Comparison of ENCODE assay signal across 9 cellular contexts in genomic region chr5:43073597-43074546, GRCh38. TPM values are rescaled to one million over a fixed set of nuclear protein-coding genes. Genes with fewer than 3 reads are reported as not detected.
DNase-seq lines count a peak whose midpoint lies in the region; ATAC-seq and TF ChIP-seq lines count a peak whose summit lies in the region.
"Had no signal": no experiment of that assay in that cellular context is flagged by ENCODE, and none has a peak within 500 bp of the region (broad histone marks: within the 10 kb centered on the region; RNA-seq: fewer than 3 reads in every experiment).

No MANE protein-coding gene starts in this region.

- intact Hi-C loops in psoas muscle (cut with DNase I), result loop anchor here (1.0 to 5.0 kb wide), 2 partner anchors 31 to 233 kb away; no protein-coding TSS in a partner anchor

- peaks cover 17% of the 10 kb centered on the region for H3K4me1 ChIP-seq in CD4-positive, CD25-positive, alpha-beta regulatory T cell (ENCODE audit: control insufficient read depth, insufficient read depth, low read length, poor library complexity, severe bottlenecking)
- peaks cover 22% of the 10 kb centered on the region for H3K4me1 ChIP-seq in psoas muscle

- peak; percentile 65 for TF ChIP-seq CTCF in WERI-Rb-1 (IDR thresholded peaks at IDR 0.05; ENCODE audit: low read depth, low read length)
- peak; percentile 54 for TF ChIP-seq CTCF in psoas muscle (IDR thresholded peaks at IDR 0.05)

- H3K36me3 ChIP-seq in CD4-positive, CD25-positive, alpha-beta regulatory T cell (ENCODE audit: control insufficient read depth, insufficient read depth, low read length), result peaks cover 20% of the 10 kb centered on the region
- H3K36me3 ChIP-seq in WERI-Rb-1 (no peaks in the 10 kb centered on the region), psoas muscle (ENCODE audit: insufficient read depth in 1 of 2, low read depth in 1 of 2) (peaks cover 0 to 39% of the 10 kb centered on the region in 2 donors)

- H3K9me3 ChIP-seq in CD4-positive, CD25-positive, alpha-beta regulatory T cell (ENCODE audit: control insufficient read depth in 2 of 2, low read length in 2 of 2), result no peaks in the 10 kb centered on the region
- no peaks in the 10 kb centered on the region for H3K9me3 ChIP-seq in WERI-Rb-1 (ENCODE audit: severe bottlenecking)
- no peaks in the 10 kb centered on the region for H3K9me3 ChIP-seq in psoas muscle

- peak overlapping the region in 1 of 4 donors; percentile 8 for H3K4me3 Mint-ChIP-seq in CD4-positive, CD25-positive, alpha-beta regulatory T cell
- H3K4me3 Mint-ChIP-seq in effector memory CD8-positive, alpha-beta T cell, result no peak overlapping the region

- H3K27ac Mint-ChIP-seq in CD4-positive, CD25-positive, alpha-beta regulatory T cell, result peak overlapping the region; percentile 34 to 81 (median 62)
- peak overlapping the region; percentile 39 to 68 for H3K27ac Mint-ChIP-seq in effector memory CD8-positive, alpha-beta T cell

- peaks cover 4 to 67% (median 46%) of the 10 kb centered on the region in 4 donors for H3K4me1 Mint-ChIP-seq in CD4-positive, CD25-positive, alpha-beta regulatory T cell
- peaks cover 38 to 63% of the 10 kb centered on the region in 2 donors for H3K4me1 Mint-ChIP-seq in effector memory CD8-positive, alpha-beta T cell (ENCODE audit: low read depth in 2 of 2)

- H3K4me3 ChIP-seq in CD4-positive, CD25-positive, alpha-beta regulatory T cell (ENCODE audit: low read depth, low read length), result no peak overlapping the region
- H3K4me3 ChIP-seq in WERI-Rb-1 (ENCODE audit: low read depth, low read length) (no peak overlapping the region), psoas muscle (no peak overlapping the region)

- peaks cover 44% of the 10 kb centered on the region for H3K36me3 Mint-ChIP-seq in CD4-positive, CD25-positive, alpha-beta regulatory T cell
- H3K36me3 Mint-ChIP-seq in effector memory CD8-positive, alpha-beta T cell (ENCODE audit: insufficient read depth), result peaks cover 45% of the 10 kb centered on the region

- WGBS in psoas muscle, 3 donors, result 94 to 95% (median 94%) methylated on average over 12 of the region's 12 CpGs

- DNase-seq in CD4-positive, CD25-positive, alpha-beta regulatory T cell, result peak; percentile 24 to 69 (median 68)
- peak; percentile 15 for DNase-seq in NCI-H2196 treated with DMSO at 0.1 percent for 48 hours (lab: John Stamatoyannopoulos, UW; ENCODE audit: unreplicated experiment)
- DNase-seq in WERI-Rb-1, result peak; percentile 52
- DNase-seq in effector memory CD8-positive, alpha-beta T cell, result peak; percentile 57 to 64 (median 58)
- DNase-seq in psoas muscle, result no peak
- DNase-seq in cortex of kidney (lab: John Stamatoyannopoulos, UW), result no peak
- no peak for DNase-seq in kidney glomerular epithelial cell (lab: John Stamatoyannopoulos, UW)

- H3K27me3 Mint-ChIP-seq in CD4-positive, CD25-positive, alpha-beta regulatory T cell, result no peaks in the 10 kb centered on the region
- no peaks in the 10 kb centered on the region for H3K27me3 Mint-ChIP-seq in effector memory CD8-positive, alpha-beta T cell

- H3K27me3 ChIP-seq in CD4-positive, CD25-positive, alpha-beta regulatory T cell (ENCODE audit: control insufficient read depth, insufficient read depth, low read length), result no peaks in the 10 kb centered on the region
- no peaks in the 10 kb centered on the region for H3K27me3 ChIP-seq in WERI-Rb-1 (ENCODE audit: insufficient read depth, low read depth, severe bottlenecking)
- no peaks in the 10 kb centered on the region for H3K27me3 ChIP-seq in psoas muscle (ENCODE audit: insufficient read depth in 3 of 3, low read length in 2 of 3)

- no peak overlapping the region for H3K27ac ChIP-seq in CD4-positive, CD25-positive, alpha-beta regulatory T cell (ENCODE audit: insufficient read depth, low read length, poor library complexity, severe bottlenecking)
- H3K27ac ChIP-seq in WERI-Rb-1, result no peak overlapping the region
- H3K27ac ChIP-seq in psoas muscle, result peak overlapping the region; percentile 84

- H3K9me3 Mint-ChIP-seq in CD4-positive, CD25-positive, alpha-beta regulatory T cell, result no peaks in the 10 kb centered on the region
- no peaks in the 10 kb centered on the region for H3K9me3 Mint-ChIP-seq in effector memory CD8-positive, alpha-beta T cell

- ATAC-seq in CD4-positive, CD25-positive, alpha-beta regulatory T cell (ENCODE audit: low read depth in 2 of 2), result peak; percentile 62 to 66
- ATAC-seq in GM21390 (IDR thresholded peaks at IDR 0.05; ENCODE audit: unreplicated experiment), result peak; percentile 67
- ATAC-seq in effector memory CD8-positive, alpha-beta T cell (replicated peaks), result peak; percentile 71
- ATAC-seq in psoas muscle, result peak in 3 of 4 donors; percentile 66 to 75 (median 72)

RNA-seq across cellular contexts. Expression of gene ANXA2R, which starts 33.8 kb away (rescaled TPM):
- 38.7 TPM for total RNA-seq in CD4-positive, CD25-positive, alpha-beta regulatory T cell
- polyA plus RNA-seq in CD4-positive, CD25-positive, alpha-beta regulatory T cell, result 10 to 100 TPM; 35.8 to 69.7 (median 55.7) TPM
- 1 to 10 TPM in 1 of 4 donors, under 1 TPM in 3; 0.46 to 1.6 (median 0.78) TPM for total RNA-seq in psoas muscle
- 1 to 10 TPM in 2 of 3 donors, under 1 TPM in 1; 0.66 to 2.7 (median 1.8) TPM for polyA plus RNA-seq in psoas muscle
- polyA plus RNA-seq: neural cell had no signal

RNA-seq across cellular contexts. Expression of gene ZNF131, which starts 46.8 kb away (rescaled TPM):
- total RNA-seq in CD4-positive, CD25-positive, alpha-beta regulatory T cell, result 77.9 TPM
- 10 to 100 TPM; 41.4 to 62.6 (median 53.8) TPM for polyA plus RNA-seq in CD4-positive, CD25-positive, alpha-beta regulatory T cell
- 10 to 100 TPM; 16.7 to 23.7 (median 18.7) TPM for total RNA-seq in psoas muscle
- 10 to 100 TPM; 14.9 to 21.1 (median 15.2) TPM for polyA plus RNA-seq in psoas muscle

Comparison
In these comparisons a context has a peak if more than half of its experiments do, and no peak if none do; other contexts are left out.
1. DNase-seq: peak in CD4-positive, CD25-positive, alpha-beta regulatory T cell (3 of 3), NCI-H2196 treated with DMSO at 0.1 percent for 48 hours (single experiment), WERI-Rb-1 (single experiment) and effector memory CD8-positive, alpha-beta T cell (3 of 3); none in psoas muscle (0 of 2), cortex of kidney (single experiment) and kidney glomerular epithelial cell (single experiment).
2. RNA of gene ANXA2R, which starts 33.8 kb away (total RNA-seq): 38.7 TPM in CD4-positive, CD25-positive, alpha-beta regulatory T cell (single experiment); 0.46 to 1.6 TPM in psoas muscle; every median in the first group is over 10 times any median in the second.
3. Peak in every context shown above with its lines, with median percentiles within 50 percentile points of each other: ATAC-seq.